1 cellular context compared by ENCODE assay signal in genomic region chr7:39951156-39951942, GRCh38.
TF ChIP-seq lines count a peak whose summit lies in the region.

No MANE protein-coding gene starts in this region.

TF ChIP-seq in HEK293, 187 proteins besides CTCF, POLR2A, EP300 and RAD21 (continued from another document):
- no peak for TF ChIP-seq ZNF18 (tag by site-specific recombination; IDR thresholded peaks at IDR 0.05)
- TF ChIP-seq ZBTB48 (tag by site-specific recombination; IDR thresholded peaks at IDR 0.05) = peak; percentile 82
- peak; percentile 41; the same call in 1 of the 2 replicates for TF ChIP-seq ZNF341 (tag by site-specific recombination; IDR thresholded peaks at IDR 0.05; ENCODE audit: low read depth)
- TF ChIP-seq ZNF175 (tag by site-specific recombination; IDR thresholded peaks at IDR 0.05) = no peak
- no peak for TF ChIP-seq ZNF423 (tag by site-specific recombination; IDR thresholded peaks at IDR 0.05)
- no peak for TF ChIP-seq ZNF658 (tag by site-specific recombination; IDR thresholded peaks at IDR 0.05)
- TF ChIP-seq ZNF335 (tag by site-specific recombination; conservative IDR thresholded peaks at IDR 0.05) = peak; percentile 92
- 0 out of 2 replicates have a peak, but pooled peaks have one; percentile 14 for TF ChIP-seq ZXDB (tag by site-specific recombination; IDR thresholded peaks at IDR 0.05)
TF ChIP-seq in HEK293: peak in this region for 22.
